Comparison of ENCODE assay signal across 23 cellular contexts in genomic region chr3:140359198-140359995, GRCh38.
"Had no signal": no experiment of that assay in that cellular context is flagged by ENCODE, and none has a peak within 500 bp of the region (broad histone marks: within the 10 kb centered on the region; RNA-seq: fewer than 3 reads in every experiment).

No MANE protein-coding gene starts in this region.

- H3K36me3 ChIP-seq: ascending aorta, brain microvascular endothelial cell, heart right ventricle, neutrophil, ovary, right atrium auricular region, tibial artery, WERI-Rb-1 had no signal

- H3K27me3 ChIP-seq: ascending aorta, brain microvascular endothelial cell, heart right ventricle, neutrophil, ovary, right atrium auricular region, tibial artery had no signal

- H3K27ac ChIP-seq: ascending aorta, brain microvascular endothelial cell, heart right ventricle, neutrophil, ovary, psoas muscle, right atrium auricular region, tibial artery, WERI-Rb-1 had no signal

- H3K4me3 ChIP-seq: ascending aorta, heart right ventricle, ovary, psoas muscle, right atrium auricular region, tibial artery had no signal

- ATAC-seq: activated CD8-positive, alpha-beta T cell treated with anti-CD3 and anti-CD28 coated beads, Interleukin-2, amount 10 ng/mL, durations not matched to agents 7 days and 5 days; activated T-helper 17 cell treated with anti-CD3 and anti-CD28 coated beads, Interleukin-2, amount 50 U/mL, for 72 hours; heart right ventricle; left colon; psoas muscle; stimulated activated naive CD8-positive, alpha-beta T cell treated with anti-CD3 and anti-CD28 coated beads, Interleukin-15, amount 100 ng/mL, for 72 hours had no signal

- H3K9me3 ChIP-seq: ascending aorta, heart right ventricle, neutrophil, ovary, psoas muscle, right atrium auricular region, tibial artery had no signal

- FAIRE-seq: TTC549 had no signal

- DNase-seq: activated CD4-positive, alpha-beta T cell treated with anti-CD3 and anti-CD28 coated beads for 1 hour; activated CD4-positive, alpha-beta T cell treated with anti-CD3 and anti-CD28 coated beads, Interleukin-2, amount 50 U/mL, for 1 hour; activated CD8-positive, alpha-beta T cell treated with anti-CD3 and anti-CD28 coated beads, Interleukin-2, amount 10 ng/mL, durations not matched to agents 7 days and 5 days; brain microvascular endothelial cell; caudate nucleus; effector CD4-positive, alpha-beta T cell; erythroblast; foreskin fibroblast; heart right ventricle; left colon; mesenchymal stem cell; ovary; psoas muscle; stimulated activated CD4-positive, alpha-beta T cell treated with anti-CD3 and anti-CD28 coated beads, Interleukin-12 subunit alpha, Interleukin-12 subunit beta, amount 100 ng/mL, for 4 hours; stimulated activated CD4-positive, alpha-beta T cell treated with anti-CD3 and anti-CD28 coated beads, Interleukin-4, amount 100 ng/mL, for 4 hours; stimulated activated naive CD8-positive, alpha-beta T cell treated with anti-CD3 and anti-CD28 coated beads, Interleukin-15, amount 100 ng/mL, for 72 hours; tibial artery; WERI-Rb-1 had no signal

- H3K4me1 ChIP-seq: ascending aorta, psoas muscle, tibial artery had no signal
